14 cellular contexts compared by ENCODE assay signal in genomic region chr17:72416054-72416691, GRCh38.
DNase-seq lines count a peak whose midpoint lies in the region; ATAC-seq, FAIRE-seq and TF ChIP-seq lines count a peak whose summit lies in the region.
"Had no signal": no experiment of that assay in that cellular context is flagged by ENCODE, and none has a peak within 500 bp of the region (broad histone marks: within the 10 kb centered on the region; RNA-seq: fewer than 3 reads in every experiment).

No MANE protein-coding gene starts in this region.

- H3K27ac ChIP-seq in SJSA1, result no peak overlapping the region
- peak overlapping the region in 3 of 4 donors; percentile 13 to 51 (median 25) for H3K27ac ChIP-seq in esophagus squamous epithelium
- H3K27ac ChIP-seq in substantia nigra (ENCODE audit: low read depth, low read length, poor library complexity, severe bottlenecking), result no peak overlapping the region
- H3K27ac ChIP-seq: SK-N-MC had no signal

- 20 to 40% methylated on average over 2 to 6 of the region's 6 CpGs for WGBS in esophagus squamous epithelium, 2 donors

- H3K4me3 Mint-ChIP-seq in activated naive CD4-positive, alpha-beta T cell treated with anti-CD3 and anti-CD28 coated beads for 36 hours, result no peak overlapping the region
- H3K4me3 Mint-ChIP-seq: stimulated activated memory B cell treated with anti-CD40 and anti-IgM and Interleukin-4, amounts not matched to agents 10 μg/mL and 1 μg/mL and 100 μg/mL, for 72 hours had no signal

- H3K36me3 Mint-ChIP-seq in activated naive CD4-positive, alpha-beta T cell treated with anti-CD3 and anti-CD28 coated beads for 36 hours (ENCODE audit: low read depth), result no peaks in the 10 kb centered on the region

- no peaks in the 10 kb centered on the region for H3K27me3 ChIP-seq in SJSA1 (replicated peaks)
- no peaks in the 10 kb centered on the region for H3K27me3 ChIP-seq in esophagus squamous epithelium

- no peak overlapping the region for H3K27ac Mint-ChIP-seq in activated naive CD4-positive, alpha-beta T cell treated with anti-CD3 and anti-CD28 coated beads for 36 hours
- H3K27ac Mint-ChIP-seq: activated T-helper 2 cell treated with anti-CD3 and anti-CD28 coated beads, Interferon-gamma antibody, Interleukin-2, Interleukin-4, amounts not matched to agents 10 μg/mL and 5 μg/mL and 100 μg/mL, durations not matched to agents 14 hours and 24 hours and 36 hours; stimulated activated memory B cell treated with anti-CD40 and anti-IgM and Interleukin-4, amounts not matched to agents 10 μg/mL and 1 μg/mL and 100 μg/mL, for 72 hours had no signal

- no peak for ATAC-seq in GM18909 (IDR thresholded peaks at IDR 0.05; ENCODE audit: poor library complexity, unreplicated experiment)
- ATAC-seq: stimulated activated memory B cell treated with anti-CD40 and anti-IgM and Interleukin-4, amounts not matched to agents 10 μg/mL and 1 μg/mL and 100 μg/mL, for 72 hours had no signal

- no peak for TF ChIP-seq CTCF in esophagus squamous epithelium (IDR thresholded peaks at IDR 0.05)

- CTCF ChIA-PET in activated naive CD4-positive, alpha-beta T cell treated with anti-CD3 and anti-CD28 coated beads for 36 hours (lab: Charles Lee), result interaction anchor here (0.7 kb wide), 1 partner anchor 81 kb away, joined by 4 read pairs; no protein-coding TSS in a partner anchor

- intact Hi-C loops in esophagus squamous epithelium (cut with DNase I), result no loop called here
- intact Hi-C loops in activated naive CD4-positive, alpha-beta T cell treated with anti-CD3 and anti-CD28 coated beads for 36 hours (cut with micrococcal nuclease), result no loop called here

- DNase-seq in HTR-8/SVneo (ENCODE audit: insufficient read length, low spot score) (peak; percentile 91), SJSA1 (ENCODE audit: low read depth in 1 of 2, low spot score in 2 of 2) (peak; percentile 62 to 74), esophagus squamous epithelium (lab: John Stamatoyannopoulos, UW) (no peak), substantia nigra (lab: John Stamatoyannopoulos, UW) (peak in 29 of 49 donors; percentile 7 to 64 (median 29)), COR-L47 (lab: John Stamatoyannopoulos, UW) (no peak)
- DNase-seq in activated naive CD4-positive, alpha-beta T cell treated with anti-CD3 and anti-CD28 coated beads for 36 hours, result no peak
- DNase-seq: activated CD4-positive, alpha-beta T cell treated with anti-CD3 and anti-CD28 coated beads for 48 hours; central memory CD4-positive, alpha-beta T cell; stimulated activated CD4-positive, alpha-beta T cell treated with anti-CD3 and anti-CD28 coated beads, Interleukin-1b, Interleukin-23, amount 100 ng/mL, for 48 hours had no signal

- H3K36me3 ChIP-seq in SJSA1 (peaks cover 5% of the 10 kb centered on the region; the same call in 1 of the 2 replicates), esophagus squamous epithelium (peaks cover 0 to 18% (median 0%) of the 10 kb centered on the region in 3 donors)

- peaks cover 9% of the 10 kb centered on the region for H3K9me3 Mint-ChIP-seq in activated naive CD4-positive, alpha-beta T cell treated with anti-CD3 and anti-CD28 coated beads for 36 hours

- peaks cover 56% of the 10 kb centered on the region for H3K4me1 ChIP-seq in SJSA1 (replicated peaks)
- H3K4me1 ChIP-seq in esophagus squamous epithelium, result peaks cover 22 to 50% (median 24%) of the 10 kb centered on the region in 3 donors

- FAIRE-seq in HTR-8/SVneo (lab: Jason Lieb, UNC), result peak; percentile 26
- FAIRE-seq: D721Med had no signal

- H3K9me3 ChIP-seq in SJSA1 (replicated peaks), result peaks cover 8% of the 10 kb centered on the region
- peaks cover 0 to 20% (median 15%) of the 10 kb centered on the region in 3 donors for H3K9me3 ChIP-seq in esophagus squamous epithelium

- H3K4me3 ChIP-seq in SJSA1 (no peak overlapping the region), esophagus squamous epithelium (no peak overlapping the region)
- H3K4me3 ChIP-seq: SK-N-MC had no signal

- no peak for TF ChIP-seq POLR2A in esophagus squamous epithelium (IDR thresholded peaks at IDR 0.05)

- H3K4me1 Mint-ChIP-seq in activated naive CD4-positive, alpha-beta T cell treated with anti-CD3 and anti-CD28 coated beads for 36 hours (ENCODE audit: low read depth), result no peaks in the 10 kb centered on the region

- H3K27me3 Mint-ChIP-seq in activated naive CD4-positive, alpha-beta T cell treated with anti-CD3 and anti-CD28 coated beads for 36 hours (ENCODE audit: low read depth), result peaks cover 4% of the 10 kb centered on the region
- H3K27me3 Mint-ChIP-seq: stimulated activated memory B cell treated with anti-CD40 and anti-IgM and Interleukin-4, amounts not matched to agents 10 μg/mL and 1 μg/mL and 100 μg/mL, for 72 hours had no signal

Comparison
In these comparisons a context has a peak if more than half of its experiments do, and no peak if none do; other contexts are left out.
1. DNase-seq: peak in HTR-8/SVneo (single experiment), SJSA1 (2 of 2) and substantia nigra (29 of 49); none in esophagus squamous epithelium (single experiment), activated naive CD4-positive, alpha-beta T cell treated with anti-CD3 and anti-CD28 coated beads for 36 hours (single experiment) and COR-L47 (single experiment).
2. H3K27ac ChIP-seq: peak in esophagus squamous epithelium (3 of 4); none in SJSA1 (single experiment) and substantia nigra (single experiment).